ENCODE assay signal across 9 cellular contexts in genomic region chr1:54810144-54810942, GRCh38. TPM values are rescaled to one million over a fixed set of nuclear protein-coding genes. Genes with fewer than 3 reads are reported as not detected.
DNase-seq lines count a peak whose midpoint lies in the region; ATAC-seq, FAIRE-seq and TF ChIP-seq lines count a peak whose summit lies in the region.
"Had no signal": no experiment of that assay in that cellular context is flagged by ENCODE, and none has a peak within 500 bp of the region (broad histone marks: within the 10 kb centered on the region; RNA-seq: fewer than 3 reads in every experiment).

No MANE protein-coding gene starts in this region.

- H3K4me2 ChIP-seq in H1 (ENCODE audit: insufficient read depth in 1 of 2, low read depth in 2 of 2, low read length in 2 of 2) = no peak overlapping the region

- TF ChIP-seq EP300 in H1 (IDR thresholded peaks at IDR 0.05; ENCODE audit: borderline replicate concordance in 1 of 2, low read depth in 2 of 2, low read length in 2 of 2) = no peak

- no peaks in the 10 kb centered on the region; the same call in 1 of the 2 replicates for H3K23me2 ChIP-seq in H1 (ENCODE audit: low read depth, low read length)

- peak; percentile 65 for ATAC-seq in HG03439 (IDR thresholded peaks at IDR 0.05; ENCODE audit: unreplicated experiment)

- TF ChIP-seq RAD21 in H1 (IDR thresholded peaks at IDR 0.05 in 1 of 2, conservative IDR thresholded peaks at IDR 0.05 in 1 of 2; ENCODE audit: low read depth in 2 of 2, low read length in 2 of 2) = peak; percentile 98

- H2BK20ac ChIP-seq in H1 (ENCODE audit: low read length) = no peak overlapping the region

- no peak overlapping the region for H2BK120ac ChIP-seq in H1 (replicated peaks; ENCODE audit: low read depth, low read length)

- H2AFZ ChIP-seq in H1 (ENCODE audit: low read length) = no peak overlapping the region

- H4K20me1 ChIP-seq in H1 (replicated peaks in 1 of 2; ENCODE audit: control insufficient read depth in 1 of 2, insufficient read depth in 2 of 2, low read length in 2 of 2) = no peaks in the 10 kb centered on the region

- H3K36me3 ChIP-seq in A673 (ENCODE audit: insufficient read depth, low read length, poor library complexity, severe bottlenecking) = no peaks in the 10 kb centered on the region
- no peaks in the 10 kb centered on the region for H3K36me3 ChIP-seq in H1 (ENCODE audit: control insufficient read depth in 2 of 4, insufficient read depth in 4 of 4, low read length in 3 of 4)

- no peak overlapping the region for H3K9ac ChIP-seq in H1 (replicated peaks in 1 of 4; ENCODE audit: extremely low read depth in 1 of 4, low read depth in 3 of 4, low read length in 3 of 4)

- POLR2A ChIA-PET in A673 (lab: Charles Lee; ENCODE audit: low non-redundant PET) = no interaction called here
- POLR2A ChIA-PET in H1 (lab: Charles Lee; ENCODE audit: partially characterized antibody) = no interaction called here

- H3K27me3 ChIP-seq in A673 (replicated peaks; ENCODE audit: insufficient read depth, low read depth, low read length, poor library complexity) = no peaks in the 10 kb centered on the region
- H3K27me3 ChIP-seq in H1 (replicated peaks in 1 of 4; ENCODE audit: control insufficient read depth in 3 of 4, extremely low read depth in 1 of 4, insufficient read depth in 3 of 4, low read length in 3 of 4) = no peaks in the 10 kb centered on the region; a peak in 2 of 7 replicates

- CTCF ChIA-PET in A673 (lab: Charles Lee) (interaction anchor here (1.0 kb wide), 1 partner anchor 1538 kb away, joined by 3 read pairs; no protein-coding TSS in a partner anchor), H1 (lab: Charles Lee; ENCODE audit: partially characterized antibody) (interaction anchor here (0.7 to 2.1 kb wide), 19 partner anchors 9 to 229 kb away, joined by 3 to 16 read pairs (median 4); partner anchors contain the start of genes PCSK9 and TTC22)

- H4K5ac ChIP-seq in H1 (ENCODE audit: insufficient read length, low read depth, low read length) = no peak overlapping the region

- no peak for TF ChIP-seq POLR2A in H1 (IDR thresholded peaks at IDR 0.05; ENCODE audit: control extremely low read depth in 1 of 2, low read depth in 2 of 2, low read length in 2 of 2)

- peak overlapping the region; percentile 98; the same call in 1 of the 2 replicates for H2BK15ac ChIP-seq in H1 (ENCODE audit: low read length)

- H4K91ac ChIP-seq in H1 (replicated peaks; ENCODE audit: insufficient read length, low read length) = no peak overlapping the region

- H3K9me3 ChIP-seq in A673 (ENCODE audit: low read depth, low read length, poor library complexity, severe bottlenecking) = no peaks in the 10 kb centered on the region
- no peaks in the 10 kb centered on the region for H3K9me3 ChIP-seq in H1 (ENCODE audit: insufficient read depth in 2 of 2, low read depth in 1 of 2, low read length in 1 of 2)

- peak overlapping the region; percentile 82; the same call in 1 of the 2 replicates for H2BK12ac ChIP-seq in H1 (ENCODE audit: low read depth, low read length)

- H2BK5ac ChIP-seq in H1 (ENCODE audit: low read depth, low read length) = peak overlapping the region; percentile 42; the same call in 1 of the 2 replicates

- peaks cover 9% of the 10 kb centered on the region for H3K4me1 ChIP-seq in A673 (ENCODE audit: insufficient read depth, low read length, poor library complexity, severe bottlenecking)
- H3K4me1 ChIP-seq in H1 (replicated peaks in 1 of 4; ENCODE audit: control insufficient read depth in 3 of 4, insufficient read depth in 4 of 4, low read length in 3 of 4) = peaks cover 4 to 29% (median 18%) of the 10 kb centered on the region in 4 experiments

- no peak overlapping the region for H3K4ac ChIP-seq in H1 (replicated peaks; ENCODE audit: insufficient read length, low read depth, low read length)

- no peak overlapping the region for H4K8ac ChIP-seq in H1 (ENCODE audit: extremely low read depth, insufficient read depth, low read length)

- no peak overlapping the region for H2AK5ac ChIP-seq in H1 (ENCODE audit: low read depth, low read length)

- H3K56ac ChIP-seq in H1 (replicated peaks; ENCODE audit: insufficient read length, low read depth, low read length) = no peak overlapping the region

- no peak overlapping the region; the same call in 1 of the 2 replicates for H3K18ac ChIP-seq in H1 (ENCODE audit: extremely low read depth, low read length)

- DNase-seq in A673 (ENCODE audit: low spot score) = peak; percentile 70
- DNase-seq in GM18507 (ENCODE audit: extremely low spot score, insufficient read length, low read depth) = peak; percentile 52
- DNase-seq in NCI-H69 (lab: John Stamatoyannopoulos, UW) = peak; percentile 65
- peak; percentile 24 to 45 for DNase-seq in activated CD8-positive, alpha-beta memory T cell treated with anti-CD3 and anti-CD28 coated beads for 1 hour (ENCODE audit: extremely low read depth in 1 of 2, low read depth in 1 of 2)
- peak in 1 of 2 experiments; percentile 92 for DNase-seq in H1 (ENCODE audit: low read depth in 1 of 2, low spot score in 2 of 2)
- DNase-seq in myocyte (ENCODE audit: low read depth) = peak; percentile 65
- peak; percentile 27 to 59 (median 46) for DNase-seq in stimulated activated naive CD4-positive, alpha-beta T cell (lab: John Stamatoyannopoulos, UW)

- no peaks in the 10 kb centered on the region for H3K79me1 ChIP-seq in H1 (ENCODE audit: low read depth, low read length)

- FAIRE-seq in GM18507 (lab: Jason Lieb, UNC) = peak; percentile 72
- FAIRE-seq in H1 (lab: Jason Lieb, UNC) = peak; percentile 78

- H3K4me3 ChIP-seq in A673 (ENCODE audit: low read depth, low read length, poor library complexity, severe bottlenecking) (no peak overlapping the region), H1 (ENCODE audit: extremely low read depth in 1 of 4, insufficient read depth in 2 of 4, low read depth in 3 of 4, low read length in 4 of 4) (no peak overlapping the region)
- H3K4me3 ChIP-seq: skin epidermis had no signal

- H3K27ac ChIP-seq in A673 (ENCODE audit: low read depth, low read length, poor library complexity, severe bottlenecking) = no peak overlapping the region
- no peak overlapping the region for H3K27ac ChIP-seq in H1 (ENCODE audit: low read depth, low read length)
- H3K27ac ChIP-seq: skin epidermis had no signal

- WGBS in H1 (ENCODE audit: extremely low coverage in 1 of 2, insufficient coverage in 1 of 2, insufficient read length in 1 of 2, insufficient replicate concordance in 2 of 2, low coverage in 1 of 2, low lambda C conversion rate in 2 of 2, missing lambda C conversion rate in 1 of 2), 2 experiments = 39% methylated on average over 13 of the region's 13 CpGs; no CpG with 5 or more reads in 1 of the 2 experiments

- no TSS peak for BruUV-seq in A673 (replicated peaks; lab: Mats Ljungman, UMichigan)

- no peak overlapping the region for H3K23ac ChIP-seq in H1 (ENCODE audit: insufficient read length)

- H3K79me2 ChIP-seq in H1 (ENCODE audit: control insufficient read depth in 1 of 2, insufficient read depth in 2 of 2, low read length in 2 of 2) = no peaks in the 10 kb centered on the region

- TF ChIP-seq CTCF in A673 (conservative IDR thresholded peaks at IDR 0.05; ENCODE audit: low read depth, low read length) (peak; percentile 85), H1 (IDR thresholded peaks at IDR 0.05; ENCODE audit: control extremely low read depth in 1 of 3, insufficient read depth in 1 of 3, low read depth in 1 of 3, low read length in 3 of 3) (peak; percentile 91 to 96 (median 91))

- intact Hi-C loops in A673 (cut with micrococcal nuclease; ENCODE audit: unreplicated experiment) = loop anchor here (1.0 kb wide), 1 partner anchor 138 kb away; no protein-coding TSS in a partner anchor

- H3K14ac ChIP-seq in H1 (ENCODE audit: insufficient read length) = no peak overlapping the region

TF ChIP-seq in H1, 55 proteins besides CTCF, POLR2A, EP300 and RAD21 (continues in another document):
- TF ChIP-seq ZNF274 (IDR thresholded peaks at IDR 0.05; ENCODE audit: borderline replicate concordance, extremely low read depth, low read length) (no peak), RNF2 (IDR thresholded peaks at IDR 0.05; ENCODE audit: borderline replicate concordance, low read depth, low read length, missing control alignments, poor library complexity, severe bottlenecking) (no peak), GTF2F1 (IDR thresholded peaks at IDR 0.05; ENCODE audit: borderline replicate concordance, low read depth, low read length) (no peak), BRCA1 (IDR thresholded peaks at IDR 0.05; ENCODE audit: low read depth, low read length) (0 out of 2 replicates have a peak, but pooled peaks have one; percentile 30), ASH2L (IDR thresholded peaks at IDR 0.05; ENCODE audit: low read length) (no peak), BCL11A (IDR thresholded peaks at IDR 0.05; ENCODE audit: low read depth in 2 of 2, low read length in 2 of 2) (no peak), RBBP5 (IDR thresholded peaks at IDR 0.05; ENCODE audit: borderline replicate concordance, low read depth, low read length) (no peak), RFX5 (IDR thresholded peaks at IDR 0.05; ENCODE audit: borderline replicate concordance, low read depth, low read length) (no peak)

RNA-seq across cellular contexts. Expression of gene TTC22, which starts 9.2 kb away (rescaled TPM):
- not detected in 2 replicates for total RNA-seq in A673 (2021)
- 1.1 and 1.6 TPM in 2 replicates for total RNA-seq in H1 (2021; fragmentation: NEBNext Ultra II Directional; extraction: Animal tissue kit (Norgen Biotek cat#: 25700))
- 1.00 and 1.7 TPM in 2 replicates for polyA plus RNA-seq in H1 (2011; rRNA removed)
- 1.4 TPM for polyA plus RNA-seq in H1 (2011; cell fraction: cytosol; rRNA removed)
- polyA plus RNA-seq in H1 (2011; cell fraction: nucleus; rRNA removed) = 2.3 TPM
- polyA plus RNA-seq in H1 (2012, experiment 1 of 2) = 0.83 to 0.94 TPM (median 0.94 TPM) in 4 replicates
- 0.43 TPM for polyA plus RNA-seq in H1 (2012, experiment 2 of 2)
- 0.83 TPM for polyA plus RNA-seq in H1 (2013, experiment 1 of 2)
- 0.70 TPM for polyA plus RNA-seq in H1 (2013, experiment 2 of 2)
- polyA minus RNA-seq in H1 (2011; rRNA and poly(A)+ RNA removed) = 0.49 and 0.79 TPM in 2 replicates
- polyA minus RNA-seq in H1 (2011; cell fraction: cytosol; rRNA and poly(A)+ RNA removed) = 0.66 TPM
- 0.80 TPM for polyA minus RNA-seq in H1 (2011; cell fraction: nucleus; rRNA and poly(A)+ RNA removed)
- total RNA-seq in myocyte = not detected in 2 replicates
- not detected for polyA plus RNA-seq in myocyte (2012)

RNA-seq across cellular contexts. Expression of gene PARS2, which starts 46.0 kb away (rescaled TPM):
- 6.9 and 7.0 TPM in 2 replicates for total RNA-seq in A673 (2021)
- total RNA-seq in H1 (2021; fragmentation: NEBNext Ultra II Directional; extraction: Animal tissue kit (Norgen Biotek cat#: 25700)) = 10.0 and 10.4 TPM in 2 replicates
- polyA plus RNA-seq in H1 (2011; rRNA removed) = 8.9 and 11.8 TPM in 2 replicates
- polyA plus RNA-seq in H1 (2011; cell fraction: cytosol; rRNA removed) = 8.8 TPM
- 7.3 TPM for polyA plus RNA-seq in H1 (2011; cell fraction: nucleus; rRNA removed)
- 9.4 to 12.3 TPM (median 11.0 TPM) in 4 replicates for polyA plus RNA-seq in H1 (2012, experiment 1 of 2)
- polyA plus RNA-seq in H1 (2012, experiment 2 of 2) = 14.0 TPM
- 6.6 TPM for polyA plus RNA-seq in H1 (2013, experiment 1 of 2)
- polyA plus RNA-seq in H1 (2013, experiment 2 of 2) = 6.2 TPM
- polyA minus RNA-seq in H1 (2011; rRNA and poly(A)+ RNA removed) = 13.0 and 15.7 TPM in 2 replicates
- polyA minus RNA-seq in H1 (2011; cell fraction: cytosol; rRNA and poly(A)+ RNA removed) = 7.8 TPM
- 7.3 TPM for polyA minus RNA-seq in H1 (2011; cell fraction: nucleus; rRNA and poly(A)+ RNA removed)
- 7.2 and 8.0 TPM in 2 replicates for total RNA-seq in myocyte
- 5.1 TPM for polyA plus RNA-seq in myocyte (2012)
